Comparison of ENCODE assay signal across 8 cellular contexts in genomic region chr17:29587591-29587990, GRCh38. TPM values are rescaled to one million over a fixed set of nuclear protein-coding genes. Genes with fewer than 3 reads are reported as not detected.
DNase-seq lines count a peak whose midpoint lies in the region; ATAC-seq and TF ChIP-seq lines count a peak whose summit lies in the region.

No MANE protein-coding gene starts in this region.

- CTCF ChIA-PET in activated CD4-positive, alpha-beta T cell treated with anti-CD3 and anti-CD28 coated beads for 36 hours (lab: Charles Lee): interaction anchor here (0.7 to 1.9 kb wide), 11 partner anchors 8 to 537 kb away, joined by 3 to 18 read pairs (median 4); no protein-coding TSS in a partner anchor

- no peak for TF ChIP-seq EP300 in stomach (IDR thresholded peaks at IDR 0.05)

- H3K27ac Mint-ChIP-seq in activated CD4-positive, alpha-beta T cell treated with anti-CD3 and anti-CD28 coated beads for 36 hours: peak overlapping the region; percentile 92
- H3K27ac Mint-ChIP-seq in activated T-helper 1 cell treated with anti-CD3 and anti-CD28 coated beads, Interleukin-12 subunit alpha, Interleukin-12 subunit beta, Interleukin-2, Interleukin-4 antibody, amounts not matched to agents 30 ng/mL and 10 ng/mL and 1 ng/mL, durations not matched to agents 14 hours and 24 hours and 36 hours: no peak overlapping the region

- H3K27me3 ChIP-seq in right cardiac atrium (ENCODE audit: control insufficient read depth, insufficient read depth) (no peaks in the 10 kb centered on the region), stomach (no peaks in the 10 kb centered on the region)

- peak overlapping the region; percentile 94 for H3K4me3 Mint-ChIP-seq in activated CD4-positive, alpha-beta T cell treated with anti-CD3 and anti-CD28 coated beads for 36 hours
- H3K4me3 Mint-ChIP-seq in activated T-helper 1 cell treated with anti-CD3 and anti-CD28 coated beads, Interleukin-12 subunit alpha, Interleukin-12 subunit beta, Interleukin-2, Interleukin-4 antibody, amounts not matched to agents 30 ng/mL and 10 ng/mL and 1 ng/mL, durations not matched to agents 14 hours and 24 hours and 36 hours: peak overlapping the region; percentile 96

- no peak for TF ChIP-seq POLR2A in stomach (IDR thresholded peaks at IDR 0.05)

- ATAC-seq in activated CD4-positive, alpha-beta T cell treated with anti-CD3 and anti-CD28 coated beads for 36 hours: no peak
- ATAC-seq in right cardiac atrium (no peak), HG02623 (IDR thresholded peaks at IDR 0.05; ENCODE audit: unreplicated experiment) (no peak)

- peaks cover 66% of the 10 kb centered on the region for H3K4me1 Mint-ChIP-seq in activated CD4-positive, alpha-beta T cell treated with anti-CD3 and anti-CD28 coated beads for 36 hours
- peaks cover 70% of the 10 kb centered on the region for H3K4me1 Mint-ChIP-seq in activated T-helper 1 cell treated with anti-CD3 and anti-CD28 coated beads, Interleukin-12 subunit alpha, Interleukin-12 subunit beta, Interleukin-2, Interleukin-4 antibody, amounts not matched to agents 30 ng/mL and 10 ng/mL and 1 ng/mL, durations not matched to agents 14 hours and 24 hours and 36 hours (ENCODE audit: low read depth)

- POLR2A ChIA-PET in activated CD4-positive, alpha-beta T cell treated with anti-CD3 and anti-CD28 coated beads for 36 hours (lab: Charles Lee): no interaction called here

- peak overlapping the region; percentile 89 for H3K4me3 ChIP-seq in right cardiac atrium (ENCODE audit: low read length)
- H3K4me3 ChIP-seq in stomach: peak overlapping the region; percentile 73 to 89 (median 84)

- no peaks in the 10 kb centered on the region for H3K9me3 Mint-ChIP-seq in activated CD4-positive, alpha-beta T cell treated with anti-CD3 and anti-CD28 coated beads for 36 hours (ENCODE audit: low read depth)
- no peaks in the 10 kb centered on the region for H3K9me3 Mint-ChIP-seq in activated T-helper 1 cell treated with anti-CD3 and anti-CD28 coated beads, Interleukin-12 subunit alpha, Interleukin-12 subunit beta, Interleukin-2, Interleukin-4 antibody, amounts not matched to agents 30 ng/mL and 10 ng/mL and 1 ng/mL, durations not matched to agents 14 hours and 24 hours and 36 hours

- WGBS in right cardiac atrium: 73% methylated on average over 6 of the region's 6 CpGs
- 82 to 91% (median 83%) methylated on average over 4 to 6 of the region's 6 CpGs for WGBS in stomach, 5 donors

- H3K4me1 ChIP-seq in right cardiac atrium (ENCODE audit: control insufficient read depth, insufficient read depth, low read length) (peaks cover 21% of the 10 kb centered on the region), stomach (peaks cover 49 to 80% (median 68%) of the 10 kb centered on the region in 4 donors)

- H3K36me3 ChIP-seq in stomach: peaks cover 2 to 10% (median 9%) of the 10 kb centered on the region in 4 donors

- no peaks in the 10 kb centered on the region for H3K9me3 ChIP-seq in right cardiac atrium (ENCODE audit: control insufficient read depth, low read length)
- no peaks in the 10 kb centered on the region for H3K9me3 ChIP-seq in stomach

- TF ChIP-seq CTCF in stomach (IDR thresholded peaks at IDR 0.05): no peak

- no peaks in the 10 kb centered on the region for H3K27me3 Mint-ChIP-seq in activated CD4-positive, alpha-beta T cell treated with anti-CD3 and anti-CD28 coated beads for 36 hours
- H3K27me3 Mint-ChIP-seq in activated T-helper 1 cell treated with anti-CD3 and anti-CD28 coated beads, Interleukin-12 subunit alpha, Interleukin-12 subunit beta, Interleukin-2, Interleukin-4 antibody, amounts not matched to agents 30 ng/mL and 10 ng/mL and 1 ng/mL, durations not matched to agents 14 hours and 24 hours and 36 hours (ENCODE audit: insufficient read depth): no peaks in the 10 kb centered on the region

- intact Hi-C loops in activated CD4-positive, alpha-beta T cell treated with anti-CD3 and anti-CD28 coated beads for 36 hours (cut with DNase I, micrococcal nuclease): no loop called here
- intact Hi-C loops in activated T-helper 1 cell treated with anti-CD3 and anti-CD28 coated beads, Interleukin-12 subunit alpha, Interleukin-12 subunit beta, Interleukin-2, Interleukin-4 antibody, amounts not matched to agents 30 ng/mL and 10 ng/mL and 1 ng/mL, durations not matched to agents 14 hours and 24 hours and 36 hours (cut with micrococcal nuclease): no loop called here
- intact Hi-C loops in right cardiac atrium (cut with DNase I): no loop called here
- intact Hi-C loops in stomach (cut with DNase I; ENCODE audit: low total_unique reads): no loop called here

- no peak for DNase-seq in activated CD4-positive, alpha-beta T cell treated with anti-CD3 and anti-CD28 coated beads for 36 hours
- no peak for DNase-seq in activated CD4-positive, alpha-beta T cell treated with anti-CD3 and anti-CD28 coated beads, Interleukin-2, amount 50 U/mL, for 48 hours
- no peak for DNase-seq in activated T-helper 1 cell treated with anti-CD3 and anti-CD28 coated beads, Interleukin-12 subunit alpha, Interleukin-12 subunit beta, Interleukin-2, Interleukin-4 antibody, amounts not matched to agents 30 ng/mL and 10 ng/mL and 1 ng/mL, durations not matched to agents 14 hours and 24 hours and 36 hours (ENCODE audit: low spot score)
- DNase-seq in right cardiac atrium: peak in 1 of 3 donors; percentile 28
- no peak for DNase-seq in stomach
- DNase-seq in ACHN: no peak
- no peak for DNase-seq in NCI-H1694 treated with DMSO at 0.1 percent for 48 hours (lab: John Stamatoyannopoulos, UW)

- in situ Hi-C loops in ACHN (cut with HindIII; ENCODE audit: low pct_ligation_motif_present, low pct_unique_long_range_greater_than_20kb, low sequenced_read_pairs): no loop called here

- H3K36me3 Mint-ChIP-seq in activated CD4-positive, alpha-beta T cell treated with anti-CD3 and anti-CD28 coated beads for 36 hours (ENCODE audit: low read depth): peaks cover 19% of the 10 kb centered on the region
- H3K36me3 Mint-ChIP-seq in activated T-helper 1 cell treated with anti-CD3 and anti-CD28 coated beads, Interleukin-12 subunit alpha, Interleukin-12 subunit beta, Interleukin-2, Interleukin-4 antibody, amounts not matched to agents 30 ng/mL and 10 ng/mL and 1 ng/mL, durations not matched to agents 14 hours and 24 hours and 36 hours (ENCODE audit: low read depth): no peaks in the 10 kb centered on the region

- H3K27ac ChIP-seq in right cardiac atrium (ENCODE audit: low read length) (peak overlapping the region; percentile 61), stomach (peak overlapping the region in 4 of 5 donors; percentile 74 to 90 (median 82))

RNA-seq across cellular contexts. Expression of gene GIT1, which starts 1.9 kb away (rescaled TPM):
- total RNA-seq in activated CD4-positive, alpha-beta T cell treated with anti-CD3 and anti-CD28 coated beads for 36 hours: 10 to 100 TPM; 60.5 to 74.1 TPM
- 81.0 and 87.5 TPM in 2 replicates for total RNA-seq in activated T-helper 1 cell treated with anti-CD3 and anti-CD28 coated beads, Interleukin-12 subunit alpha, Interleukin-12 subunit beta, Interleukin-2, Interleukin-4 antibody, amounts not matched to agents 30 ng/mL and 10 ng/mL and 1 ng/mL, durations not matched to agents 14 hours and 24 hours and 36 hours
- 10 to 100 TPM; 31.4 to 37.8 (median 34.8) TPM for total RNA-seq in right cardiac atrium
- polyA plus RNA-seq in right cardiac atrium: 25.5 TPM
- total RNA-seq in stomach: 10 to 100 TPM; 23.7 to 67.2 (median 34.3) TPM
- 10 to 100 TPM; 17.7 to 26.4 (median 18.9) TPM for polyA plus RNA-seq in stomach

RNA-seq across cellular contexts. Expression of gene ANKRD13B, which starts 5.3 kb away (rescaled TPM):
- total RNA-seq in activated CD4-positive, alpha-beta T cell treated with anti-CD3 and anti-CD28 coated beads for 36 hours: 10 to 100 TPM; 17.3 to 20.2 TPM
- total RNA-seq in activated T-helper 1 cell treated with anti-CD3 and anti-CD28 coated beads, Interleukin-12 subunit alpha, Interleukin-12 subunit beta, Interleukin-2, Interleukin-4 antibody, amounts not matched to agents 30 ng/mL and 10 ng/mL and 1 ng/mL, durations not matched to agents 14 hours and 24 hours and 36 hours: 45.8 and 46.2 TPM in 2 replicates
- total RNA-seq in right cardiac atrium (10 to 100 TPM in 1 of 4 donors, 1 to 10 TPM in 3; 5.4 to 11.0 (median 7.4) TPM), stomach (10 to 100 TPM in 1 of 5 donors, 1 to 10 TPM in 3, not detected in 1; 1.8 to 12.3 (median 5.6) TPM)
- polyA plus RNA-seq in right cardiac atrium (5.0 TPM), stomach (1 to 10 TPM; 2.6 to 4.2 (median 2.9) TPM)

RNA-seq across cellular contexts. Expression of gene TP53I13, which starts 19.1 kb away (rescaled TPM):
- total RNA-seq in activated CD4-positive, alpha-beta T cell treated with anti-CD3 and anti-CD28 coated beads for 36 hours: 10 to 100 TPM; 37.7 to 41.5 TPM
- 67.4 and 71.8 TPM in 2 replicates for total RNA-seq in activated T-helper 1 cell treated with anti-CD3 and anti-CD28 coated beads, Interleukin-12 subunit alpha, Interleukin-12 subunit beta, Interleukin-2, Interleukin-4 antibody, amounts not matched to agents 30 ng/mL and 10 ng/mL and 1 ng/mL, durations not matched to agents 14 hours and 24 hours and 36 hours
- 10 to 100 TPM; 30.6 to 45.3 (median 38.3) TPM for total RNA-seq in right cardiac atrium
- polyA plus RNA-seq in right cardiac atrium: 53.0 TPM
- total RNA-seq in stomach: 100 to 1,000 TPM in 1 of 5 donors, 10 to 100 TPM in 4; 27.7 to 299 (median 79.5) TPM
- polyA plus RNA-seq in stomach: 10 to 100 TPM; 39.7 to 83.0 (median 46.0) TPM

RNA-seq across cellular contexts. Expression of gene ABHD15, which starts 20.8 kb away (rescaled TPM):
- 1 to 10 TPM; 7.2 to 8.6 TPM for total RNA-seq in activated CD4-positive, alpha-beta T cell treated with anti-CD3 and anti-CD28 coated beads for 36 hours
- 18.5 and 19.5 TPM in 2 replicates for total RNA-seq in activated T-helper 1 cell treated with anti-CD3 and anti-CD28 coated beads, Interleukin-12 subunit alpha, Interleukin-12 subunit beta, Interleukin-2, Interleukin-4 antibody, amounts not matched to agents 30 ng/mL and 10 ng/mL and 1 ng/mL, durations not matched to agents 14 hours and 24 hours and 36 hours
- total RNA-seq in right cardiac atrium (1 to 10 TPM; 6.6 to 7.5 (median 7.3) TPM), stomach (10 to 100 TPM in 2 of 5 donors, 1 to 10 TPM in 2, under 1 TPM in 1; 0.58 to 17.4 (median 9.9) TPM)
- polyA plus RNA-seq in right cardiac atrium (5.2 TPM), stomach (1 to 10 TPM; 3.1 to 5.0 (median 3.7) TPM)

RNA-seq across cellular contexts. Expression of gene CORO6, which starts 35.1 kb away (rescaled TPM):
- 10 to 100 TPM; 13.9 to 14.2 TPM for total RNA-seq in activated CD4-positive, alpha-beta T cell treated with anti-CD3 and anti-CD28 coated beads for 36 hours
- total RNA-seq in activated T-helper 1 cell treated with anti-CD3 and anti-CD28 coated beads, Interleukin-12 subunit alpha, Interleukin-12 subunit beta, Interleukin-2, Interleukin-4 antibody, amounts not matched to agents 30 ng/mL and 10 ng/mL and 1 ng/mL, durations not matched to agents 14 hours and 24 hours and 36 hours: 5.1 and 6.4 TPM in 2 replicates
- total RNA-seq in right cardiac atrium (100 to 1,000 TPM in 3 of 4 donors, 10 to 100 TPM in 1; 93.5 to 148 (median 113) TPM), stomach (10 to 100 TPM in 4 of 5 donors, 1 to 10 TPM in 1; 6.4 to 53.1 (median 20.6) TPM)
- polyA plus RNA-seq in right cardiac atrium (98.5 TPM), stomach (10 to 100 TPM in 1 of 3 donors, 1 to 10 TPM in 2; 1.1 to 17.5 (median 1.4) TPM)
